Comparison of ENCODE assay signal across 10 cellular contexts in genomic region chr1:218498061-218498938, GRCh38.
DNase-seq lines count a peak whose midpoint lies in the region; ATAC-seq and TF ChIP-seq lines count a peak whose summit lies in the region.
"Had no signal": no experiment of that assay in that cellular context is flagged by ENCODE, and none has a peak within 500 bp of the region (broad histone marks: within the 10 kb centered on the region; RNA-seq: fewer than 3 reads in every experiment).

No MANE protein-coding gene starts in this region.

- no peak for TF ChIP-seq CTCF in foreskin fibroblast (IDR thresholded peaks at IDR 0.05; ENCODE audit: low read depth, low read length)

- H3K36me3 ChIP-seq in SK-N-MC (ENCODE audit: insufficient read depth, low read length), result no peaks in the 10 kb centered on the region

- H3K4me3 ChIP-seq in SK-N-MC (peak overlapping the region; percentile 46), foreskin fibroblast (ENCODE audit: low read depth in 1 of 2, low read length in 2 of 2) (peak overlapping the region; percentile 39 to 58)

- ATAC-seq in GM19328 (IDR thresholded peaks at IDR 0.05; ENCODE audit: unreplicated experiment) (no peak), GM19397 (IDR thresholded peaks at IDR 0.05; ENCODE audit: unreplicated experiment) (no peak)

- DNase-seq in DMS53 (lab: John Stamatoyannopoulos, UW) (peak; percentile 43), SK-N-MC (ENCODE audit: low read depth, low spot score) (no peak), foreskin fibroblast (peak; percentile 65 to 84), renal cortical epithelial cell (ENCODE audit: low read depth) (peak; percentile 68), iPS-NIHi7 (ENCODE audit: extremely low spot score) (no peak), DMS79 treated with DMSO at 0.1 percent for 48 hours (lab: John Stamatoyannopoulos, UW) (no peak)
- DNase-seq: central memory CD4-positive, alpha-beta T cell; MM.1S had no signal

- H3K9ac ChIP-seq in SK-N-MC (ENCODE audit: insufficient read length), result peak overlapping the region; percentile 46

- peak overlapping the region; percentile 67; the same call in 1 of the 2 replicates for H3K27ac ChIP-seq in SK-N-MC

- no peaks in the 10 kb centered on the region for H3K9me3 ChIP-seq in SK-N-MC (ENCODE audit: low read depth, low read length)

Comparison
In these comparisons a context has a peak if more than half of its experiments do, and no peak if none do; other contexts are left out.
1. DNase-seq: peak in DMS53 (single experiment), foreskin fibroblast (2 of 2) and renal cortical epithelial cell (single experiment); none in SK-N-MC (single experiment), iPS-NIHi7 (single experiment) and DMS79 treated with DMSO at 0.1 percent for 48 hours (single experiment).